In genomic region chr22:27799334-27800249, GRCh38 we compare ENCODE assay signal across 10 cellular contexts. TPM values are rescaled to one million over a fixed set of nuclear protein-coding genes. Genes with fewer than 3 reads are reported as not detected.
A peak's percentile ranks its signal among the peaks of the same experiment; 100 is the strongest.
DNase-seq lines count a peak whose midpoint lies in the region; ATAC-seq, FAIRE-seq and TF ChIP-seq lines count a peak whose summit lies in the region.
"Had no signal": no experiment of that assay in that cellular context is flagged by ENCODE, and none has a peak within 500 bp of the region (broad histone marks: within the 10 kb centered on the region; RNA-seq: fewer than 3 reads in every experiment).

No MANE protein-coding gene starts in this region.

- ATAC-seq in Right ventricle myocardium superior (ENCODE audit: poor library complexity) (no peak), HG02884 (IDR thresholded peaks at IDR 0.05; ENCODE audit: unreplicated experiment) (no peak)

- CTCF ChIA-PET in CD4-positive, alpha-beta memory T cell (lab: Charles Lee; ENCODE audit: partially characterized antibody): no interaction called here

- intact Hi-C loops in Right ventricle myocardium superior (cut with DNase I): loop anchor here (5.0 to 10.0 kb wide), 4 partner anchors 67 to 1045 kb away; no protein-coding TSS in a partner anchor
- intact Hi-C loops in CD4-positive, alpha-beta memory T cell (cut with micrococcal nuclease): loop anchor here (5.0 kb wide), 3 partner anchors 962 to 1422 kb away; no protein-coding TSS in a partner anchor

- peak overlapping the region; percentile 91 for H3K4me2 ChIP-seq in trophoblast cell (ENCODE audit: low read length)

- H2AFZ ChIP-seq in trophoblast cell (ENCODE audit: insufficient read depth, low read length, poor library complexity): no peak overlapping the region

- H3K14ac ChIP-seq in trophoblast cell (ENCODE audit: low read length): no peak overlapping the region

- H3K4me1 ChIP-seq in SJSA1 (replicated peaks) (peaks cover 27% of the 10 kb centered on the region), trophoblast cell (ENCODE audit: control insufficient read depth in 1 of 2, insufficient read depth in 2 of 2, low read length in 2 of 2) (peaks cover 30% of the 10 kb centered on the region in 2 experiments)
- H3K4me1 ChIP-seq in CD4-positive, alpha-beta memory T cell (ENCODE audit: insufficient read depth, low read length): peaks cover 17% of the 10 kb centered on the region

- H3K9me3 ChIP-seq in SJSA1 (replicated peaks) (peaks cover 4% of the 10 kb centered on the region; the same call in 1 of the 2 replicates), trophoblast cell (ENCODE audit: insufficient read depth, low read depth, low read length) (peaks cover 17% of the 10 kb centered on the region)
- no peaks in the 10 kb centered on the region for H3K9me3 ChIP-seq in CD4-positive, alpha-beta memory T cell (ENCODE audit: control insufficient read depth in 1 of 2, low read length in 2 of 2)

- no peak overlapping the region for H2BK12ac ChIP-seq in trophoblast cell (ENCODE audit: low read length)

- peaks cover 2 to 7% of the 10 kb centered on the region in 2 donors for H3K27me3 Mint-ChIP-seq in CD4-positive, alpha-beta memory T cell

- H3K27me3 ChIP-seq in SJSA1 (replicated peaks) (peaks cover 22% of the 10 kb centered on the region), trophoblast cell (ENCODE audit: insufficient read depth, low read length) (peaks cover 69% of the 10 kb centered on the region)
- H3K27me3 ChIP-seq in CD4-positive, alpha-beta memory T cell (ENCODE audit: insufficient read depth, low read length): no peaks in the 10 kb centered on the region

- peak overlapping the region in 1 of 8 donors; percentile 62 for H3K4me3 Mint-ChIP-seq in CD4-positive, alpha-beta memory T cell

- peak overlapping the region; percentile 81 for H3K4me3 ChIP-seq in AG10803 (ENCODE audit: low read length)
- H3K4me3 ChIP-seq in SJSA1: peak overlapping the region; percentile 72
- no peak overlapping the region for H3K4me3 ChIP-seq in trophoblast cell (ENCODE audit: low read depth, low read length)
- no peak overlapping the region for H3K4me3 ChIP-seq in CD4-positive, alpha-beta memory T cell (ENCODE audit: low read length in 2 of 2)

- no peak overlapping the region for H4K8ac ChIP-seq in trophoblast cell (ENCODE audit: low read depth, low read length)

- H3K27ac ChIP-seq in SJSA1 (no peak overlapping the region), trophoblast cell (ENCODE audit: low read depth, low read length) (no peak overlapping the region)
- no peak overlapping the region for H3K27ac ChIP-seq in CD4-positive, alpha-beta memory T cell (ENCODE audit: low read depth, low read length)

- no peak overlapping the region for H2BK5ac ChIP-seq in trophoblast cell (ENCODE audit: low read depth, low read length, poor library complexity)

- POLR2A ChIA-PET in CD4-positive, alpha-beta memory T cell (lab: Charles Lee; ENCODE audit: partially characterized antibody): no interaction called here

- H3K36me3 ChIP-seq in SJSA1: peaks cover 17% of the 10 kb centered on the region
- H3K36me3 ChIP-seq in trophoblast cell (ENCODE audit: control insufficient read depth in 1 of 2, insufficient read depth in 2 of 2, low read length in 2 of 2): peaks cover 0 to 6% of the 10 kb centered on the region in 2 experiments
- no peaks in the 10 kb centered on the region for H3K36me3 ChIP-seq in CD4-positive, alpha-beta memory T cell (ENCODE audit: insufficient read depth, low read length)

- no peak overlapping the region for H3K4ac ChIP-seq in trophoblast cell (ENCODE audit: low read depth, low read length)

- no peak overlapping the region for H3K9ac ChIP-seq in trophoblast cell (ENCODE audit: low read length)

- TF ChIP-seq CTCF in AG10803 (conservative IDR thresholded peaks at IDR 0.05; ENCODE audit: low read length): no peak

- H4K12ac ChIP-seq in trophoblast cell (ENCODE audit: low read depth, low read length): no peak overlapping the region

- no peak overlapping the region for H4K91ac ChIP-seq in trophoblast cell (ENCODE audit: low read depth, low read length)

- H3K4me1 Mint-ChIP-seq in CD4-positive, alpha-beta memory T cell: peaks cover 6 to 12% (median 12%) of the 10 kb centered on the region in 4 donors

- no peaks in the 10 kb centered on the region for H3K9me3 Mint-ChIP-seq in CD4-positive, alpha-beta memory T cell

- peaks cover 11% of the 10 kb centered on the region for H3K79me1 ChIP-seq in trophoblast cell (ENCODE audit: low read length)

- no peak overlapping the region for H2BK120ac ChIP-seq in trophoblast cell (ENCODE audit: insufficient read depth, low read length, poor library complexity)

- no peak for FAIRE-seq in GM19239 (lab: Jason Lieb, UNC)
- FAIRE-seq: G401.6, TTC549 had no signal

- H3K27ac Mint-ChIP-seq in CD4-positive, alpha-beta memory T cell: no peak overlapping the region

- H3K18ac ChIP-seq in trophoblast cell (ENCODE audit: low read length): peak overlapping the region; percentile 3

- no peak overlapping the region for H2AK5ac ChIP-seq in trophoblast cell (ENCODE audit: low read length)

- H3K79me2 ChIP-seq in trophoblast cell (ENCODE audit: control insufficient read depth, insufficient read depth, low read length, poor library complexity): peaks cover 2% of the 10 kb centered on the region

- DNase-seq in AG10803 (ENCODE audit: low read depth): no peak
- DNase-seq in SJSA1 (ENCODE audit: low read depth in 1 of 2, low spot score in 2 of 2): no peak
- peak; percentile 59 for DNase-seq in Right ventricle myocardium superior
- no peak for DNase-seq in trophoblast cell
- no peak for DNase-seq in CD4-positive, alpha-beta memory T cell
- no peak for DNase-seq in GM19239 (ENCODE audit: insufficient read length, low spot score)
- no peak for DNase-seq in activated effector memory CD4-positive, alpha-beta T cell treated with anti-CD3 and anti-CD28 coated beads, Interleukin-2, amount 50 U/mL, for 16 hours

- no peak overlapping the region for H3K23ac ChIP-seq in trophoblast cell (ENCODE audit: low read length)

- WGBS in trophoblast cell (ENCODE audit: extremely low coverage, insufficient coverage, insufficient read length): no CpG with 5 or more reads among the region's 71 CpGs

- H3K36me3 Mint-ChIP-seq in CD4-positive, alpha-beta memory T cell: no peaks in the 10 kb centered on the region

RNA-seq across cellular contexts. Expression of gene MN1, which starts 2.0 kb away (rescaled TPM):
- total RNA-seq in SJSA1 (2014; rRNA removed; shearing (Covaris generic)): 3.9 and 4.5 TPM in 2 replicates
- 6.3 TPM for total RNA-seq in Right ventricle myocardium superior
- polyA plus RNA-seq in trophoblast cell (2013): 3.3 and 4.1 TPM in 2 replicates
- total RNA-seq in CD4-positive, alpha-beta memory T cell: under 1 TPM; 0.35 to 0.58 TPM
- polyA plus RNA-seq in CD4-positive, alpha-beta memory T cell: under 1 TPM in 1 of 2 donors, not detected in 1; 0.02 TPM

Comparison
In these comparisons a context has a peak if more than half of its experiments do, and no peak if none do; other contexts are left out.
1. H3K4me3 ChIP-seq: peak in AG10803 (single experiment) and SJSA1 (single experiment); none in trophoblast cell (single experiment) and CD4-positive, alpha-beta memory T cell (0 of 2).